ENCODE assay signal across 17 cellular contexts in the genomic region with DNA sequence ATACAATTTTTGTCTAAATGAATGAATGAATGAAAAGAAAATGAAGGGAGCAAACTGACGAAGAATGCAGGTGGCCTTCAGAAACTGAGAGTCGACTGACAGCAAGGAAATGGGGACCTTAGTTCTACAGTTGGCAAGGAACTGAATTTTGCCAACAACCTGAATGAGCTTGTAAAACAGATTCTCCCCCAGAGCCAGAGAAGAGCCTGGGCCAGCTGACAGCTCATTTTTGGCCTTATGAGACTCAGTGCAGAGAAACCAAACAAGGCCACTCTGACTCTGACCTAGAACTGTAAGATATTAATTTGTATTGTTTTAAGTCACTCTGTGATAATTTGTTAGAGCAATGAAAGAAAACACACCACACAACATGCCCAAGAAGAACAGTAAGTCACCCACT.
"Had no signal": no experiment of that assay in that cellular context is flagged by ENCODE, and none has a peak within 500 bp of the region (broad histone marks: within the 10 kb centered on the region; RNA-seq: fewer than 3 reads in every experiment).

No MANE protein-coding gene starts in this region.

- H3K36me3 ChIP-seq: pancreas had no signal

- H3K9me3 Mint-ChIP-seq: nephron; stimulated activated memory B cell treated with anti-CD40 and anti-IgM and Interleukin-4, amounts not matched to agents 10 μg/mL and 1 μg/mL and 100 μg/mL, for 72 hours; stimulated activated naive CD8-positive, alpha-beta T cell treated with anti-CD3 and anti-CD28 coated beads, Interleukin-15, amount 100 ng/mL, for 72 hours had no signal

- H3K27ac ChIP-seq: coronary artery, hepatocyte, pancreas, testis, tibial nerve had no signal

- H3K4me1 Mint-ChIP-seq: nephron had no signal

- H3K27ac Mint-ChIP-seq: nephron; progenitor cell of endocrine pancreas; stimulated activated memory B cell treated with anti-CD40 and anti-IgM and Interleukin-4, amounts not matched to agents 10 μg/mL and 1 μg/mL and 100 μg/mL, for 72 hours; stimulated activated naive CD8-positive, alpha-beta T cell treated with anti-CD3 and anti-CD28 coated beads, Interleukin-15, amount 100 ng/mL, for 72 hours had no signal

- H3K4me3 ChIP-seq: coronary artery, hepatocyte, pancreas, smooth muscle cell, testis, tibial nerve had no signal

- H3K4me3 Mint-ChIP-seq: nephron; stimulated activated memory B cell treated with anti-CD40 and anti-IgM and Interleukin-4, amounts not matched to agents 10 μg/mL and 1 μg/mL and 100 μg/mL, for 72 hours; stimulated activated naive CD8-positive, alpha-beta T cell treated with anti-CD3 and anti-CD28 coated beads, Interleukin-15, amount 100 ng/mL, for 72 hours had no signal

- DNase-seq: effector CD4-positive, alpha-beta T cell; foreskin melanocyte; head of caudate nucleus; occipital lobe; pancreas; right cardiac atrium; stimulated activated CD4-positive, alpha-beta T cell treated with anti-CD3 and anti-CD28 coated beads, Interleukin-2, amount 100 ng/mL, for 48 hours; stimulated activated CD8-positive, alpha-beta memory T cell treated with anti-CD3 and anti-CD28 coated beads, Interleukin-4, amount 100 ng/mL, for 48 hours; stimulated activated naive CD8-positive, alpha-beta T cell treated with anti-CD3 and anti-CD28 coated beads, Interleukin-15, amount 100 ng/mL, for 72 hours; testis had no signal

- H3K9me3 ChIP-seq: pancreas, testis, tibial nerve had no signal

- H3K27me3 ChIP-seq: hepatocyte, pancreas, testis, tibial nerve had no signal

- ATAC-seq: pancreas; right cardiac atrium; stimulated activated memory B cell treated with anti-CD40 and anti-IgM and Interleukin-4, amounts not matched to agents 10 μg/mL and 1 μg/mL and 100 μg/mL, for 72 hours; stimulated activated naive CD8-positive, alpha-beta T cell treated with anti-CD3 and anti-CD28 coated beads, Interleukin-15, amount 100 ng/mL, for 72 hours had no signal

- H3K4me1 ChIP-seq: testis, tibial nerve had no signal
